8 cellular contexts compared by ENCODE assay signal in genomic region chr12:4272014-4272975, GRCh38. TPM values are rescaled to one million over a fixed set of nuclear protein-coding genes. Genes with fewer than 3 reads are reported as not detected.
DNase-seq lines count a peak whose midpoint lies in the region; ATAC-seq, FAIRE-seq and TF ChIP-seq lines count a peak whose summit lies in the region.

No MANE protein-coding gene starts in this region.

- FAIRE-seq in HepG2 (lab: Jason Lieb, UNC) = no peak

- POLR2A ChIA-PET in activated CD4-positive, alpha-beta T cell treated with anti-CD3 and anti-CD28 coated beads for 36 hours (lab: Charles Lee) = interaction anchor here (0.8 to 3.3 kb wide), 11 partner anchors 17 to 403 kb away, joined by 3 to 22 read pairs (median 3); partner anchors contain the start of gene PARP11
- POLR2A ChIA-PET in HepG2 (lab: Yijun Ruan, JAX) = interaction anchor here (0.8 kb wide), 1 partner anchor 280 kb away, joined by 5 read pairs; no protein-coding TSS in a partner anchor

- H3K9ac ChIP-seq in HUES6 (ENCODE audit: low read length) = peak overlapping the region; percentile 67
- H3K9ac ChIP-seq in HepG2 (ENCODE audit: insufficient read depth, low read depth, low read length) = no peak overlapping the region

- TF ChIP-seq EP300 in HepG2 (IDR thresholded peaks at IDR 0.05; ENCODE audit: low read depth in 2 of 2, low read length in 2 of 2) (no peak), HepG2 (CRISPR knock-in tag; IDR thresholded peaks at IDR 0.05; ENCODE audit: borderline replicate concordance) (no peak)

- 32% methylated on average over 25 of the region's 70 CpGs for WGBS in HepG2 (ENCODE audit: low lambda C conversion rate)

- no peak for TF ChIP-seq RAD21 in HepG2 (CRISPR knock-in tag; IDR thresholded peaks at IDR 0.05)

- DNase-seq in CD4-positive, CD25-positive, alpha-beta regulatory T cell = peak; percentile 85 to 98 (median 90)
- peak; percentile 94 for DNase-seq in activated CD4-positive, alpha-beta T cell treated with anti-CD3 and anti-CD28 coated beads for 36 hours
- DNase-seq in chondrocyte (ENCODE audit: low spot score) (no peak), HepG2 (ENCODE audit: low spot score) (no peak), OCI-M2 (lab: John Stamatoyannopoulos, UW; ENCODE audit: unreplicated experiment) (no peak)
- DNase-seq in stimulated activated CD4-positive, alpha-beta T cell treated with anti-CD3 and anti-CD28 coated beads, Interleukin-2, amount 100 ng/mL, for 4 hours (ENCODE audit: low read depth) = peak; percentile 92

- ATAC-seq in CD4-positive, CD25-positive, alpha-beta regulatory T cell (ENCODE audit: low read depth in 2 of 2) = peak; percentile 66 to 72
- ATAC-seq in GM19455 (IDR thresholded peaks at IDR 0.05; ENCODE audit: unreplicated experiment) (peak; percentile 46), HepG2 (no peak)
- ATAC-seq in activated CD4-positive, alpha-beta T cell treated with anti-CD3 and anti-CD28 coated beads for 36 hours = peak; percentile 55

- peak overlapping the region; percentile 88 for H3K4me3 ChIP-seq in CD4-positive, CD25-positive, alpha-beta regulatory T cell (ENCODE audit: low read depth, low read length)
- peak overlapping the region; percentile 88 for H3K4me3 ChIP-seq in HUES6 (ENCODE audit: low read depth, low read length)
- H3K4me3 ChIP-seq in HepG2 (replicated peaks in 1 of 3; ENCODE audit: insufficient read depth in 1 of 3, low read depth in 2 of 3, low read length in 3 of 3) = peak overlapping the region in 1 of 3 experiments; percentile 10; a peak in 1 of 6 replicates

- H3K36me3 Mint-ChIP-seq in CD4-positive, CD25-positive, alpha-beta regulatory T cell = peaks cover 10% of the 10 kb centered on the region
- peaks cover 35% of the 10 kb centered on the region for H3K36me3 Mint-ChIP-seq in activated CD4-positive, alpha-beta T cell treated with anti-CD3 and anti-CD28 coated beads for 36 hours (ENCODE audit: low read depth)
- H3K36me3 Mint-ChIP-seq in chondrocyte (ENCODE audit: low read depth) = peaks cover 7% of the 10 kb centered on the region

- H3K9me3 Mint-ChIP-seq in CD4-positive, CD25-positive, alpha-beta regulatory T cell = peaks cover 0 to 3% (median 0%) of the 10 kb centered on the region in 7 donors
- H3K9me3 Mint-ChIP-seq in activated CD4-positive, alpha-beta T cell treated with anti-CD3 and anti-CD28 coated beads for 36 hours (ENCODE audit: low read depth) = no peaks in the 10 kb centered on the region
- no peaks in the 10 kb centered on the region for H3K9me3 Mint-ChIP-seq in chondrocyte (ENCODE audit: low read depth)

- no TSS peak for BruUV-seq in HepG2 (replicated peaks; lab: Mats Ljungman, UMichigan)

- peaks cover 10% of the 10 kb centered on the region for H3K36me3 ChIP-seq in CD4-positive, CD25-positive, alpha-beta regulatory T cell (ENCODE audit: control insufficient read depth, insufficient read depth, low read length)
- H3K36me3 ChIP-seq in HUES6 (ENCODE audit: control insufficient read depth, insufficient read depth, low read length) = peaks cover 12% of the 10 kb centered on the region
- no peaks in the 10 kb centered on the region for H3K36me3 ChIP-seq in HepG2 (replicated peaks in 1 of 2; ENCODE audit: control insufficient read depth in 1 of 2, insufficient read depth in 2 of 2, low read length in 2 of 2)

- no peaks in the 10 kb centered on the region for H3K9me3 ChIP-seq in CD4-positive, CD25-positive, alpha-beta regulatory T cell (ENCODE audit: control insufficient read depth in 2 of 2, low read length in 2 of 2)
- H3K9me3 ChIP-seq in HUES6 (ENCODE audit: control insufficient read depth, insufficient read depth, low read depth, low read length) (no peaks in the 10 kb centered on the region), HepG2 (ENCODE audit: low read length) (no peaks in the 10 kb centered on the region)

- H3K4me3 Mint-ChIP-seq in CD4-positive, CD25-positive, alpha-beta regulatory T cell = peak overlapping the region; percentile 96 to 100 (median 97)
- H3K4me3 Mint-ChIP-seq in activated CD4-positive, alpha-beta T cell treated with anti-CD3 and anti-CD28 coated beads for 36 hours = peak overlapping the region; percentile 95
- H3K4me3 Mint-ChIP-seq in chondrocyte (ENCODE audit: unreplicated experiment) = peak overlapping the region; percentile 54

- H3K27ac ChIP-seq in CD4-positive, CD25-positive, alpha-beta regulatory T cell (ENCODE audit: insufficient read depth, low read length, poor library complexity, severe bottlenecking) = peak overlapping the region; percentile 96
- peak overlapping the region; percentile 15; the same call in 1 of the 2 replicates for H3K27ac ChIP-seq in HUES6 (ENCODE audit: low read depth, low read length)
- no peak overlapping the region for H3K27ac ChIP-seq in HepG2 (ENCODE audit: extremely low read length, insufficient read depth, low read length)

- CTCF ChIA-PET in activated CD4-positive, alpha-beta T cell treated with anti-CD3 and anti-CD28 coated beads for 36 hours (lab: Charles Lee) = interaction anchor here (0.6 to 8.6 kb wide), 9 partner anchors 14 to 387 kb away, joined by 3 to 109 read pairs (median 5); no protein-coding TSS in a partner anchor
- CTCF ChIA-PET in HepG2 (lab: Yijun Ruan, JAX; ENCODE audit: low intra/inter-chr PET ratio, low total read pairs) = no interaction called here

- TF ChIP-seq POLR2A in HepG2 (IDR thresholded peaks at IDR 0.05; ENCODE audit: insufficient read depth in 1 of 2, low read depth in 2 of 2, low read length in 2 of 2) = no peak

- no peaks in the 10 kb centered on the region; the same call in 1 of the 2 replicates for H4K20me1 ChIP-seq in HepG2 (ENCODE audit: insufficient read depth, low read length)

- peaks cover 58% of the 10 kb centered on the region for H3K4me1 ChIP-seq in CD4-positive, CD25-positive, alpha-beta regulatory T cell (ENCODE audit: control insufficient read depth, insufficient read depth, low read length, poor library complexity, severe bottlenecking)
- H3K4me1 ChIP-seq in HUES6 (ENCODE audit: control insufficient read depth, insufficient read depth, low read length) (peaks cover 29% of the 10 kb centered on the region), HepG2 (ENCODE audit: insufficient read depth, low read length) (peaks cover 57% of the 10 kb centered on the region)

- H3K4me2 ChIP-seq in HepG2 (ENCODE audit: low read depth, low read length) = peak overlapping the region; percentile 18; the same call in 1 of the 2 replicates

- H3K27me3 ChIP-seq in CD4-positive, CD25-positive, alpha-beta regulatory T cell (ENCODE audit: control insufficient read depth, insufficient read depth, low read length) = no peaks in the 10 kb centered on the region
- peaks cover 61% of the 10 kb centered on the region for H3K27me3 ChIP-seq in HUES6 (ENCODE audit: control insufficient read depth, insufficient read depth, low read length)
- H3K27me3 ChIP-seq in HepG2 (ENCODE audit: control insufficient read depth in 1 of 2, insufficient read depth in 2 of 2, low read length in 2 of 2) = peaks cover 29 to 78% of the 10 kb centered on the region in 2 experiments

- peak overlapping the region; percentile 99 to 100 (median 99) for H3K27ac Mint-ChIP-seq in CD4-positive, CD25-positive, alpha-beta regulatory T cell
- peak overlapping the region; percentile 99 for H3K27ac Mint-ChIP-seq in activated CD4-positive, alpha-beta T cell treated with anti-CD3 and anti-CD28 coated beads for 36 hours
- no peak overlapping the region for H3K27ac Mint-ChIP-seq in chondrocyte (ENCODE audit: unreplicated experiment)

- H3K27me3 Mint-ChIP-seq in CD4-positive, CD25-positive, alpha-beta regulatory T cell = peaks cover 35% of the 10 kb centered on the region
- no peaks in the 10 kb centered on the region for H3K27me3 Mint-ChIP-seq in activated CD4-positive, alpha-beta T cell treated with anti-CD3 and anti-CD28 coated beads for 36 hours
- H3K27me3 Mint-ChIP-seq in chondrocyte (ENCODE audit: low read depth) = peaks cover 44% of the 10 kb centered on the region

- in situ Hi-C loops in HepG2 (cut with HindIII; ENCODE audit: extremely low pct_ligation_motif_present, low pct_unique_long_range_greater_than_20kb) = loop anchor here (10.0 kb wide), 1 partner anchor 967 kb away; no protein-coding TSS in a partner anchor

- H2AFZ ChIP-seq in HepG2 (ENCODE audit: low read length) = no peak overlapping the region

- H3K79me2 ChIP-seq in HepG2 (ENCODE audit: insufficient read depth, low read length) = no peaks in the 10 kb centered on the region

- intact Hi-C loops in activated CD4-positive, alpha-beta T cell treated with anti-CD3 and anti-CD28 coated beads for 36 hours (cut with DNase I, micrococcal nuclease) = loop anchor here (1.0 to 2.0 kb wide), 7 partner anchors 21 to 399 kb away; partner anchors contain the start of gene PARP11 (in 1 of the 2)
- intact Hi-C loops in HepG2 (cut with micrococcal nuclease; ENCODE audit: unreplicated experiment) = no loop called here

- no peak for TF ChIP-seq CTCF in chondrocyte (IDR thresholded peaks at IDR 0.05)
- no peak for TF ChIP-seq CTCF in HepG2 (CRISPR knock-in tag; IDR thresholded peaks at IDR 0.05)

- H3K4me1 Mint-ChIP-seq in CD4-positive, CD25-positive, alpha-beta regulatory T cell = peaks cover 15 to 40% (median 30%) of the 10 kb centered on the region in 4 donors
- H3K4me1 Mint-ChIP-seq in activated CD4-positive, alpha-beta T cell treated with anti-CD3 and anti-CD28 coated beads for 36 hours = peaks cover 33% of the 10 kb centered on the region
- H3K4me1 Mint-ChIP-seq in chondrocyte (ENCODE audit: low read depth) = peaks cover 47% of the 10 kb centered on the region

RNA-seq across cellular contexts. Expression of gene CCND2, which starts 1.3 kb away (rescaled TPM):
- total RNA-seq in CD4-positive, CD25-positive, alpha-beta regulatory T cell = 206 TPM
- polyA plus RNA-seq in CD4-positive, CD25-positive, alpha-beta regulatory T cell = 10 to 100 TPM; 51.8 to 67.1 (median 62.9) TPM
- 100 to 1,000 TPM; 357 to 369 TPM for total RNA-seq in activated CD4-positive, alpha-beta T cell treated with anti-CD3 and anti-CD28 coated beads for 36 hours
- total RNA-seq in chondrocyte (128 to 158 TPM (median 129 TPM) in 3 replicates), HepG2 (2016; rRNA removed; fragmentation: Illumina TruSeq; extraction: Trizol) (1.1 and 1.4 TPM in 2 replicates)
- total RNA-seq in HepG2 (2016; cell fraction: cytosol; rRNA removed; fragmentation: Illumina TruSeq; extraction: Trizol; ENCODE audit: low read depth) = 0.09 and 0.20 TPM in 2 replicates
- total RNA-seq in HepG2 (2016; cell fraction: insoluble cytoplasmic fraction; rRNA removed; fragmentation: Illumina TruSeq; extraction: Trizol) = 1.1 and 1.3 TPM in 2 replicates
- total RNA-seq in HepG2 (2016; cell fraction: membrane; rRNA removed; fragmentation: Illumina TruSeq; extraction: Trizol) = 0.28 and 0.34 TPM in 2 replicates
- total RNA-seq in HepG2 (2016; cell fraction: nucleus; rRNA removed; fragmentation: Illumina TruSeq; extraction: Trizol) = 1.3 and 1.4 TPM in 2 replicates
- polyA plus RNA-seq in HepG2 (2011; rRNA removed) = 0.61 and 0.90 TPM in 2 replicates
- 0.34 and 0.68 TPM in 2 replicates for polyA plus RNA-seq in HepG2 (2011; cell fraction: cytosol; rRNA removed)
- 1.3 and 1.6 TPM in 2 replicates for polyA plus RNA-seq in HepG2 (2011; cell fraction: nucleus; rRNA removed)
- polyA plus RNA-seq in HepG2 (2012) = 0.36 and 0.44 TPM in 2 replicates
- 0.06 and 0.07 TPM in 2 replicates for polyA plus RNA-seq in HepG2 (2016; cell fraction: cytosol; fragmentation: Illumina TruSeq; extraction: Trizol; ENCODE audit: low read depth)
- 0.34 and 0.55 TPM in 2 replicates for polyA plus RNA-seq in HepG2 (2016; cell fraction: insoluble cytoplasmic fraction; fragmentation: Illumina TruSeq; extraction: Trizol; ENCODE audit: low read depth)
- polyA plus RNA-seq in HepG2 (2016; cell fraction: membrane; fragmentation: Illumina TruSeq; extraction: Trizol; ENCODE audit: low read depth) = 0.05 and 0.07 TPM in 2 replicates
- polyA plus RNA-seq in HepG2 (2016; cell fraction: nucleus; fragmentation: Illumina TruSeq; extraction: Trizol; ENCODE audit: insufficient read depth, low read depth) = 0.85 and 1.2 TPM in 2 replicates
- polyA minus RNA-seq in HepG2 (2011; rRNA and poly(A)+ RNA removed; ENCODE audit: low replicate concordance) = 2.3 and 2.5 TPM in 2 replicates
- 1.4 and 2.3 TPM in 2 replicates for polyA minus RNA-seq in HepG2 (2011; cell fraction: cytosol; rRNA and poly(A)+ RNA removed)
- 1.3 and 2.0 TPM in 2 replicates for polyA minus RNA-seq in HepG2 (2011; cell fraction: nucleus; rRNA and poly(A)+ RNA removed)

RNA-seq across cellular contexts. Expression of gene TIGAR, which starts 48.7 kb away (rescaled TPM):
- total RNA-seq in CD4-positive, CD25-positive, alpha-beta regulatory T cell = 13.3 TPM
- polyA plus RNA-seq in CD4-positive, CD25-positive, alpha-beta regulatory T cell = 1 to 10 TPM; 2.1 to 7.1 (median 5.6) TPM
- 1 to 10 TPM; 7.1 to 8.4 TPM for total RNA-seq in activated CD4-positive, alpha-beta T cell treated with anti-CD3 and anti-CD28 coated beads for 36 hours
- total RNA-seq in chondrocyte (27.1 to 30.1 TPM (median 28.8 TPM) in 3 replicates), HepG2 (2016; rRNA removed; fragmentation: Illumina TruSeq; extraction: Trizol) (21.8 and 41.3 TPM in 2 replicates)
- 3.2 and 3.9 TPM in 2 replicates for total RNA-seq in HepG2 (2016; cell fraction: cytosol; rRNA removed; fragmentation: Illumina TruSeq; extraction: Trizol; ENCODE audit: low read depth)
- total RNA-seq in HepG2 (2016; cell fraction: insoluble cytoplasmic fraction; rRNA removed; fragmentation: Illumina TruSeq; extraction: Trizol) = 19.7 and 41.8 TPM in 2 replicates
- total RNA-seq in HepG2 (2016; cell fraction: membrane; rRNA removed; fragmentation: Illumina TruSeq; extraction: Trizol) = 7.2 and 8.4 TPM in 2 replicates
- 8.8 and 9.1 TPM in 2 replicates for total RNA-seq in HepG2 (2016; cell fraction: nucleus; rRNA removed; fragmentation: Illumina TruSeq; extraction: Trizol)
- polyA plus RNA-seq in HepG2 (2011; rRNA removed) = 2.6 and 3.2 TPM in 2 replicates
- polyA plus RNA-seq in HepG2 (2011; cell fraction: cytosol; rRNA removed) = 1.2 and 2.6 TPM in 2 replicates
- polyA plus RNA-seq in HepG2 (2011; cell fraction: nucleus; rRNA removed) = 0.39 and 0.83 TPM in 2 replicates
- 3.9 and 5.6 TPM in 2 replicates for polyA plus RNA-seq in HepG2 (2012)
- 3.0 and 3.7 TPM in 2 replicates for polyA plus RNA-seq in HepG2 (2016; cell fraction: cytosol; fragmentation: Illumina TruSeq; extraction: Trizol; ENCODE audit: low read depth)
- 43.8 and 46.1 TPM in 2 replicates for polyA plus RNA-seq in HepG2 (2016; cell fraction: insoluble cytoplasmic fraction; fragmentation: Illumina TruSeq; extraction: Trizol; ENCODE audit: low read depth)
- 5.4 and 6.3 TPM in 2 replicates for polyA plus RNA-seq in HepG2 (2016; cell fraction: membrane; fragmentation: Illumina TruSeq; extraction: Trizol; ENCODE audit: low read depth)
- 14.8 and 16.6 TPM in 2 replicates for polyA plus RNA-seq in HepG2 (2016; cell fraction: nucleus; fragmentation: Illumina TruSeq; extraction: Trizol; ENCODE audit: insufficient read depth, low read depth)
- polyA minus RNA-seq in HepG2 (2011; rRNA and poly(A)+ RNA removed; ENCODE audit: low replicate concordance) = 0.30 and 1.3 TPM in 2 replicates
- polyA minus RNA-seq in HepG2 (2011; cell fraction: cytosol; rRNA and poly(A)+ RNA removed) = 2.0 and 2.2 TPM in 2 replicates
- polyA minus RNA-seq in HepG2 (2011; cell fraction: nucleus; rRNA and poly(A)+ RNA removed) = 1.9 and 2.7 TPM in 2 replicates

Comparison
In these comparisons a context has a peak if more than half of its experiments do, and no peak if none do; other contexts are left out.
1. DNase-seq: peak in CD4-positive, CD25-positive, alpha-beta regulatory T cell (3 of 3), activated CD4-positive, alpha-beta T cell treated with anti-CD3 and anti-CD28 coated beads for 36 hours (single experiment) and stimulated activated CD4-positive, alpha-beta T cell treated with anti-CD3 and anti-CD28 coated beads, Interleukin-2, amount 100 ng/mL, for 4 hours (single experiment); none in chondrocyte (single experiment), HepG2 (single experiment) and OCI-M2 (single experiment).
2. RNA of gene CCND2, which starts 1.3 kb away (total RNA-seq): 357 to 369 TPM in activated CD4-positive, alpha-beta T cell treated with anti-CD3 and anti-CD28 coated beads for 36 hours, 206 TPM in CD4-positive, CD25-positive, alpha-beta regulatory T cell (single experiment) and 128 to 158 TPM in chondrocyte; 0.09 to 1.4 TPM in HepG2; every median in the first group is over 10 times any median in the second.
3. Peak in every context shown above with its lines, with median percentiles within 50 percentile points of each other: H3K4me3 Mint-ChIP-seq.